In the genomic region with DNA sequence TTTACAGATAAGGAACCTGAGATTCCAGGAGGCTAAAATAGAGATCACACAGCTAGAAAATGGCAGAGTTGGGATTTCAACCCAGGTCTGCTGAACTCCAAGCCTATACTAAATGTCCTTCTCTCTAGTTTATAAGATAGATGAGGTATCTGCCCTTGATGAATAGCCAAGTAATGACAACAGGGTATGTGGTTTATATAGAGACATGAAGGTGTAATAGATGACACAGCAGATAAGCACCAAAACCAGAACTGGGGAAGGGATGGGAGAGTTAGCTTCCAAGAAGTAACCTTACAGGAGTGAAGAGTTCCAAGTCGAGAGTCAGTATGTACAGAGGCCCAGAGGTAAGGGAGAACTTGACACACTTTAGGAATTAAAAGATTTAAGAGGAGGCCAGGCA, we compare ENCODE assay signal across 22 cellular contexts.
A peak's percentile ranks its signal among the peaks of the same experiment; 100 is the strongest.
DNase-seq lines count a peak whose midpoint lies in the region; ATAC-seq and TF ChIP-seq lines count a peak whose summit lies in the region.
"Had no signal": no experiment of that assay in that cellular context is flagged by ENCODE, and none has a peak within 500 bp of the region (broad histone marks: within the 10 kb centered on the region; RNA-seq: fewer than 3 reads in every experiment).

No MANE protein-coding gene starts in this region.

- H3K27me3 Mint-ChIP-seq in stimulated activated naive CD8-positive, alpha-beta T cell treated with anti-CD3 and anti-CD28 coated beads, Interleukin-15, Interleukin-2, amounts not matched to agents 100 ng/mL and 50 ng/mL, for 24 hours: no peaks in the 10 kb centered on the region
- H3K27me3 Mint-ChIP-seq in GM23338 (ENCODE audit: insufficient read depth, low read depth, poor library complexity): no peaks in the 10 kb centered on the region
- H3K27me3 Mint-ChIP-seq in activated T-helper 1 cell treated with anti-CD3 and anti-CD28 coated beads, Interleukin-12 subunit alpha, Interleukin-12 subunit beta, Interleukin-2, Interleukin-4 antibody, amounts not matched to agents 30 ng/mL and 10 ng/mL and 1 ng/mL, durations not matched to agents 14 hours and 24 hours and 36 hours (ENCODE audit: insufficient read depth): no peaks in the 10 kb centered on the region
- H3K27me3 Mint-ChIP-seq: CD4-positive, CD25-positive, alpha-beta regulatory T cell; natural killer cell treated with Interleukin-12 subunit alpha and Interleukin-12 subunit beta and Interleukin-15 and Interleukin-18, amount 100 ng/mL, for 72 hours had no signal

- H3K27ac Mint-ChIP-seq in stimulated activated naive CD8-positive, alpha-beta T cell treated with anti-CD3 and anti-CD28 coated beads, Interleukin-15, Interleukin-2, amounts not matched to agents 100 ng/mL and 50 ng/mL, for 24 hours: peak overlapping the region; percentile 71
- H3K27ac Mint-ChIP-seq in GM23338: 0 out of 2 replicates have a peak overlapping the region, but pooled peaks have one; percentile 22
- H3K27ac Mint-ChIP-seq in activated T-helper 1 cell treated with anti-CD3 and anti-CD28 coated beads, Interleukin-12 subunit alpha, Interleukin-12 subunit beta, Interleukin-2, Interleukin-4 antibody, amounts not matched to agents 30 ng/mL and 10 ng/mL and 1 ng/mL, durations not matched to agents 14 hours and 24 hours and 36 hours: peak overlapping the region; percentile 30
- H3K27ac Mint-ChIP-seq: mesothelial cell of epicardium; natural killer cell treated with Interleukin-12 subunit alpha and Interleukin-12 subunit beta and Interleukin-15 and Interleukin-18, amount 100 ng/mL, for 72 hours; T-helper 2 cell treated with Interferon-gamma antibody and Interleukin-4, amounts not matched to agents 5 μg/mL and 100 μg/mL, for 36 hours had no signal

- no peak for DNase-seq in stimulated activated naive CD8-positive, alpha-beta T cell treated with anti-CD3 and anti-CD28 coated beads, Interleukin-15, Interleukin-2, amounts not matched to agents 100 U/mL and 50 U/mL, for 24 hours
- DNase-seq in GM23338 (ENCODE audit: low spot score): no peak
- no peak for DNase-seq in activated T-helper 1 cell treated with anti-CD3 and anti-CD28 coated beads, Interleukin-12 subunit alpha, Interleukin-12 subunit beta, Interleukin-2, Interleukin-4 antibody, amounts not matched to agents 30 ng/mL and 10 ng/mL and 1 ng/mL, durations not matched to agents 14 hours and 24 hours and 36 hours (ENCODE audit: low spot score)
- DNase-seq in stimulated activated naive CD4-positive, alpha-beta T cell treated with Interleukin-2 at 50 U/mL for 16 hours (lab: John Stamatoyannopoulos, UW): no peak
- DNase-seq: activated CD4-positive, CD25-positive, alpha-beta regulatory T cell; activated effector memory CD4-positive, alpha-beta T cell treated with anti-CD3 and anti-CD28 coated beads, Interleukin-2, amount 50 U/mL, for 16 hours; amygdala; CD4-positive, CD25-positive, alpha-beta regulatory T cell; DMS 273 treated with DMSO at 0.1 percent for 48 hours; GF-D8; head of caudate nucleus; NCI-H2081; NCI-H446 treated with DMSO at 0.1 percent for 48 hours; posterior cingulate gyrus had no signal

- no peak overlapping the region for H2AFZ ChIP-seq in GM23338

- no peak overlapping the region for H3K4me2 ChIP-seq in GM23338

- H3K9me3 Mint-ChIP-seq in stimulated activated naive CD8-positive, alpha-beta T cell treated with anti-CD3 and anti-CD28 coated beads, Interleukin-15, Interleukin-2, amounts not matched to agents 100 ng/mL and 50 ng/mL, for 24 hours: no peaks in the 10 kb centered on the region
- H3K9me3 Mint-ChIP-seq in GM23338: no peaks in the 10 kb centered on the region
- H3K9me3 Mint-ChIP-seq in activated T-helper 1 cell treated with anti-CD3 and anti-CD28 coated beads, Interleukin-12 subunit alpha, Interleukin-12 subunit beta, Interleukin-2, Interleukin-4 antibody, amounts not matched to agents 30 ng/mL and 10 ng/mL and 1 ng/mL, durations not matched to agents 14 hours and 24 hours and 36 hours: no peaks in the 10 kb centered on the region
- H3K9me3 Mint-ChIP-seq: mesothelial cell of epicardium; natural killer cell treated with Interleukin-12 subunit alpha and Interleukin-12 subunit beta and Interleukin-15 and Interleukin-18, amount 100 ng/mL, for 72 hours; T-helper 2 cell treated with Interferon-gamma antibody and Interleukin-4, amounts not matched to agents 5 μg/mL and 100 μg/mL, for 36 hours had no signal

- intact Hi-C loops in activated T-helper 1 cell treated with anti-CD3 and anti-CD28 coated beads, Interleukin-12 subunit alpha, Interleukin-12 subunit beta, Interleukin-2, Interleukin-4 antibody, amounts not matched to agents 30 ng/mL and 10 ng/mL and 1 ng/mL, durations not matched to agents 14 hours and 24 hours and 36 hours (cut with micrococcal nuclease): loop anchor here (1.0 to 2.0 kb wide), 2 partner anchors 16 to 27 kb away; no protein-coding TSS in a partner anchor

- H3K4me1 Mint-ChIP-seq in stimulated activated naive CD8-positive, alpha-beta T cell treated with anti-CD3 and anti-CD28 coated beads, Interleukin-15, Interleukin-2, amounts not matched to agents 100 ng/mL and 50 ng/mL, for 24 hours (ENCODE audit: low read depth): peaks cover 12% of the 10 kb centered on the region
- no peaks in the 10 kb centered on the region for H3K4me1 Mint-ChIP-seq in GM23338
- H3K4me1 Mint-ChIP-seq in activated T-helper 1 cell treated with anti-CD3 and anti-CD28 coated beads, Interleukin-12 subunit alpha, Interleukin-12 subunit beta, Interleukin-2, Interleukin-4 antibody, amounts not matched to agents 30 ng/mL and 10 ng/mL and 1 ng/mL, durations not matched to agents 14 hours and 24 hours and 36 hours (ENCODE audit: low read depth): peaks cover 12% of the 10 kb centered on the region
- H3K4me1 Mint-ChIP-seq: mesothelial cell of epicardium had no signal

- H3K4me3 Mint-ChIP-seq in stimulated activated naive CD8-positive, alpha-beta T cell treated with anti-CD3 and anti-CD28 coated beads, Interleukin-15, Interleukin-2, amounts not matched to agents 100 ng/mL and 50 ng/mL, for 24 hours: no peak overlapping the region
- no peak overlapping the region for H3K4me3 Mint-ChIP-seq in GM23338
- no peak overlapping the region for H3K4me3 Mint-ChIP-seq in activated T-helper 1 cell treated with anti-CD3 and anti-CD28 coated beads, Interleukin-12 subunit alpha, Interleukin-12 subunit beta, Interleukin-2, Interleukin-4 antibody, amounts not matched to agents 30 ng/mL and 10 ng/mL and 1 ng/mL, durations not matched to agents 14 hours and 24 hours and 36 hours
- H3K4me3 Mint-ChIP-seq: CD4-positive, CD25-positive, alpha-beta regulatory T cell; mesothelial cell of epicardium; natural killer cell treated with Interleukin-12 subunit alpha and Interleukin-12 subunit beta and Interleukin-15 and Interleukin-18, amount 100 ng/mL, for 72 hours; T-helper 2 cell treated with Interferon-gamma antibody and Interleukin-4, amounts not matched to agents 5 μg/mL and 100 μg/mL, for 36 hours had no signal

- peaks cover 6% of the 10 kb centered on the region; the same call in 1 of the 2 replicates for H4K20me1 ChIP-seq in GM23338 (replicated peaks; ENCODE audit: insufficient read depth)

- peaks cover 53% of the 10 kb centered on the region for H3K36me3 Mint-ChIP-seq in stimulated activated naive CD8-positive, alpha-beta T cell treated with anti-CD3 and anti-CD28 coated beads, Interleukin-15, Interleukin-2, amounts not matched to agents 100 ng/mL and 50 ng/mL, for 24 hours (ENCODE audit: low read depth)
- H3K36me3 Mint-ChIP-seq in GM23338 (ENCODE audit: low read depth): peaks cover 28% of the 10 kb centered on the region
- peaks cover 36% of the 10 kb centered on the region for H3K36me3 Mint-ChIP-seq in activated T-helper 1 cell treated with anti-CD3 and anti-CD28 coated beads, Interleukin-12 subunit alpha, Interleukin-12 subunit beta, Interleukin-2, Interleukin-4 antibody, amounts not matched to agents 30 ng/mL and 10 ng/mL and 1 ng/mL, durations not matched to agents 14 hours and 24 hours and 36 hours (ENCODE audit: low read depth)

- H3K4me1 ChIP-seq in GM23338 (ENCODE audit: insufficient read depth): no peaks in the 10 kb centered on the region

- H3F3A ChIP-seq in GM23338 (replicated peaks; ENCODE audit: low read depth): no peaks in the 10 kb centered on the region

- no peaks in the 10 kb centered on the region for H3K79me2 ChIP-seq in GM23338 (replicated peaks; ENCODE audit: insufficient read depth)

- H3K9me2 ChIP-seq in GM23338 (ENCODE audit: insufficient read depth): no peaks in the 10 kb centered on the region

- ATAC-seq in stimulated activated naive CD8-positive, alpha-beta T cell treated with anti-CD3 and anti-CD28 coated beads, Interleukin-15, Interleukin-2, amounts not matched to agents 100 U/mL and 50 U/mL, for 24 hours: no peak
- ATAC-seq in GM23338 (no peak), HG02938 (IDR thresholded peaks at IDR 0.05; ENCODE audit: unreplicated experiment) (no peak), HG03442 (IDR thresholded peaks at IDR 0.05; ENCODE audit: unreplicated experiment) (no peak)
- ATAC-seq: left lobe of liver, sciatic nerve had no signal

- no peak overlapping the region for H3K27ac ChIP-seq in GM23338 (ENCODE audit: low read depth)

- H3K27me3 ChIP-seq in GM23338 (ENCODE audit: insufficient read depth): no peaks in the 10 kb centered on the region

- peaks cover 32% of the 10 kb centered on the region for H3K36me3 ChIP-seq in GM23338 (ENCODE audit: insufficient read depth)

- H3K4me3 ChIP-seq in GM23338: no peak overlapping the region

- TF ChIP-seq CTCF in GM23338 (conservative IDR thresholded peaks at IDR 0.05; ENCODE audit: low read depth in 2 of 2): no peak

TF ChIP-seq in GM23338, 12 proteins besides CTCF, POLR2A, EP300 and RAD21:
- TF ChIP-seq NANOG (IDR thresholded peaks at IDR 0.05; ENCODE audit: borderline replicate concordance) (no peak), EZH2phosphoT487 (IDR thresholded peaks at IDR 0.05; ENCODE audit: unreplicated experiment) (no peak), ZNF331 (CRISPR knock-in tag; IDR thresholded peaks at IDR 0.05; ENCODE audit: low read depth) (no peak), JUNB (IDR thresholded peaks at IDR 0.05; ENCODE audit: unreplicated experiment) (no peak), STAT1 (IDR thresholded peaks at IDR 0.05; ENCODE audit: unreplicated experiment) (no peak), POLR2AphosphoS5 (IDR thresholded peaks at IDR 0.05; ENCODE audit: low read depth) (no peak), ZNF114 (CRISPR knock-in tag; IDR thresholded peaks at IDR 0.05) (no peak)
